ENCODE assay signal across 12 cellular contexts in the genomic region with DNA sequence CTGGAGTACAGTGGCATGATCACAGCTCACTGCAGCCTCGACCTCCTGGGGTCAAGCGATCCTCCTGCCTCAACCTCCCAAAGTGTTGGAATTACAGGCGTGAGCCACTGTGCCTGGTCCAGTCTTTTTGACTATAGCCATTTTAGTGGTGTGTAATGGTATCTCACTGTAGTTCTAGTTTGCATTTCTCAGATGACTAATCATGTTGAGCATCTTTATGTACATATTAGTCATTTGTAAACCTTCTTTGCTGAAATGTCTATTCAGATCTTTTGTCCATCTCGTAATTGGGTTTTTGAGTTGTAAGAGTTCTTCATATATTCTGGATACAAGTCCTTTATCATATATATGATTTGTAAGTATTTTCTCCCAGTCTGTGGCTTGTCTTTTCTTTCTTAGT. TPM values are rescaled to one million over a fixed set of nuclear protein-coding genes. Genes with fewer than 3 reads are reported as not detected.
DNase-seq lines count a peak whose midpoint lies in the region; ATAC-seq, FAIRE-seq and TF ChIP-seq lines count a peak whose summit lies in the region.
"Had no signal": no experiment of that assay in that cellular context is flagged by ENCODE, and none has a peak within 500 bp of the region (broad histone marks: within the 10 kb centered on the region; RNA-seq: fewer than 3 reads in every experiment).

No MANE protein-coding gene starts in this region.

- intact Hi-C loops in cardiac septum (cut with DNase I) = no loop called here
- intact Hi-C loops in heart right ventricle (cut with DNase I) = no loop called here

- no peak for DNase-seq in GM12891 (ENCODE audit: insufficient read length, low spot score)
- peak; percentile 32 for DNase-seq in H54 (ENCODE audit: insufficient read length, low spot score)
- DNase-seq in HTR-8/SVneo (ENCODE audit: insufficient read length, low spot score) = peak; percentile 33
- DNase-seq in fibroblast of mammary gland (ENCODE audit: low read depth) = peak; percentile 69
- no peak for DNase-seq in cardiac septum (ENCODE audit: low spot score)
- DNase-seq in NCI-H1694 (lab: John Stamatoyannopoulos, UW) = no peak
- no peak for DNase-seq in heart right ventricle
- DNase-seq in NCI-H146 (lab: John Stamatoyannopoulos, UW) = no peak
- DNase-seq: caudate nucleus, hippocampal formation, naive B cell, NCI-H2227 treated with DMSO at 0.1 percent for 48 hours had no signal

- WGBS in heart right ventricle, 2 donors = 95 to 99% methylated on average over 4 of the region's 4 CpGs

- ATAC-seq in heart right ventricle = no peak

- H3K27me3 ChIP-seq in heart right ventricle = no peaks in the 10 kb centered on the region

- no peaks in the 10 kb centered on the region for H3K9me3 ChIP-seq in heart right ventricle

- H3K4me1 ChIP-seq in heart right ventricle = peaks cover 0 to 13% (median 3%) of the 10 kb centered on the region in 9 donors

- H3K27ac ChIP-seq in heart right ventricle = no peak overlapping the region

- peaks cover 0 to 90% (median 17%) of the 10 kb centered on the region in 9 donors for H3K36me3 ChIP-seq in heart right ventricle

- no peak for TF ChIP-seq POLR2A in GM12891 (IDR thresholded peaks at IDR 0.05; ENCODE audit: low read depth, low read length)
- no peak for TF ChIP-seq POLR2A in H54 (IDR thresholded peaks at IDR 0.05; ENCODE audit: low read depth, low read length)

- FAIRE-seq in GM12891 (lab: Jason Lieb, UNC) (peak; percentile 58), H54 (lab: Jason Lieb, UNC) (peak; percentile 91), HTR-8/SVneo (lab: Jason Lieb, UNC) (no peak)

- H3K4me3 ChIP-seq in fibroblast of mammary gland (ENCODE audit: control insufficient read depth, low read depth, low read length) = no peak overlapping the region
- no peak overlapping the region for H3K4me3 ChIP-seq in heart right ventricle

- TF ChIP-seq CTCF in fibroblast of mammary gland (conservative IDR thresholded peaks at IDR 0.05; ENCODE audit: control insufficient read depth, insufficient read depth, low read depth, low read length) (no peak), heart right ventricle (IDR thresholded peaks at IDR 0.05) (no peak)

TF ChIP-seq in GM12891, 5 proteins besides CTCF, POLR2A, EP300 and RAD21:
- TF ChIP-seq SPI1 (IDR thresholded peaks at IDR 0.05; ENCODE audit: low read depth, low read length) = no peak
- no peak for TF ChIP-seq PAX5 (IDR thresholded peaks at IDR 0.05; ENCODE audit: insufficient read depth, low read length, severe bottlenecking)
- no peak for TF ChIP-seq POLR2AphosphoS5 (IDR thresholded peaks at IDR 0.05; ENCODE audit: low read depth, low read length)
- no peak for TF ChIP-seq POU2F2 (IDR thresholded peaks at IDR 0.05; ENCODE audit: low read depth, low read length)
- TF ChIP-seq TAF1 (IDR thresholded peaks at IDR 0.05; ENCODE audit: low read depth, low read length) = no peak
TF ChIP-seq in GM12891: peak in this region for 0.

RNA-seq across cellular contexts. Expression of gene PCCB, which starts 16.3 kb away (rescaled TPM):
- polyA plus RNA-seq in GM12891 (2012; ENCODE audit: low read depth, missing spikeins) = 46.1 TPM
- total RNA-seq in cardiac septum (91.3 TPM), heart right ventricle (100 to 1,000 TPM in 7 of 10 donors, 10 to 100 TPM in 3; 78.6 to 163 (median 132) TPM)
- polyA plus RNA-seq in heart right ventricle = 10 to 100 TPM; 17.2 to 42.3 TPM

Comparison
In these comparisons a context has a peak if more than half of its experiments do, and no peak if none do; other contexts are left out.
1. DNase-seq: peak in H54 (single experiment), HTR-8/SVneo (single experiment) and fibroblast of mammary gland (single experiment); none in GM12891 (single experiment), cardiac septum (single experiment), NCI-H1694 (single experiment), heart right ventricle (0 of 2) and NCI-H146 (single experiment).